Comparison of ENCODE assay signal across 2 cellular contexts in the genomic region with DNA sequence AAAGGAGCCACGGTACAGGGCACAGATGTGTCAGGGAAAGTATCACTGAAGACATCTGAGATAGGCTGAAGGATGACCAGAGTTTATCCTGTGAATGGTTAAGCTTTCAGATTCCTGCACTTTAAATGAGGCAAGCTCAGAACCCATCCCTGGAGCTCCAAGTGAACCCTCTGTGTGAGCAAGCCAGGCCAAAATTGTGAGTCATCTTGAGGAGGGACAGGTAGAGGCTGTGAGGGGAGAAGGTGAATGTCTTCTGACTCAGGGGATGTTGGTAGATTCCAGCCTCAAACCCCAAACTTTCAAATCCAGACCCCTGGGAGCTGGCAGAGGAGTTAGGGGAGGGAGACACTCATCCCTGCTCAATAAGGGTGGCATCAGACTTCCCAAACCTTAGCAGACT.
TF ChIP-seq lines count a peak whose summit lies in the region.

No MANE protein-coding gene starts in this region.

TF ChIP-seq in IMR-90, 13 proteins besides CTCF, POLR2A, EP300 and RAD21:
- no peak for TF ChIP-seq MXI1 (IDR thresholded peaks at IDR 0.05; ENCODE audit: borderline replicate concordance, low read depth, low read length)
- no peak for TF ChIP-seq BHLHE40 (IDR thresholded peaks at IDR 0.05; ENCODE audit: low read depth, low read length)
- TF ChIP-seq MAFK (IDR thresholded peaks at IDR 0.05; ENCODE audit: low read depth, low read length): no peak
- TF ChIP-seq RCOR1 (IDR thresholded peaks at IDR 0.05; ENCODE audit: insufficient replicate concordance, low read length): no peak
- TF ChIP-seq FOS (IDR thresholded peaks at IDR 0.05; ENCODE audit: low read depth, low read length): no peak
- TF ChIP-seq SMC3 (IDR thresholded peaks at IDR 0.05; ENCODE audit: low read depth, low read length): no peak
- TF ChIP-seq NFE2L2 (IDR thresholded peaks at IDR 0.05; ENCODE audit: low read depth, low read length): no peak
- TF ChIP-seq RFX5 (IDR thresholded peaks at IDR 0.05; ENCODE audit: low read depth, low read length): no peak
- TF ChIP-seq MAZ (IDR thresholded peaks at IDR 0.05; ENCODE audit: borderline replicate concordance, low read depth, low read length): no peak
- TF ChIP-seq CEBPB (IDR thresholded peaks at IDR 0.05; ENCODE audit: low read depth, low read length): no peak
- TF ChIP-seq, protein P1, sequence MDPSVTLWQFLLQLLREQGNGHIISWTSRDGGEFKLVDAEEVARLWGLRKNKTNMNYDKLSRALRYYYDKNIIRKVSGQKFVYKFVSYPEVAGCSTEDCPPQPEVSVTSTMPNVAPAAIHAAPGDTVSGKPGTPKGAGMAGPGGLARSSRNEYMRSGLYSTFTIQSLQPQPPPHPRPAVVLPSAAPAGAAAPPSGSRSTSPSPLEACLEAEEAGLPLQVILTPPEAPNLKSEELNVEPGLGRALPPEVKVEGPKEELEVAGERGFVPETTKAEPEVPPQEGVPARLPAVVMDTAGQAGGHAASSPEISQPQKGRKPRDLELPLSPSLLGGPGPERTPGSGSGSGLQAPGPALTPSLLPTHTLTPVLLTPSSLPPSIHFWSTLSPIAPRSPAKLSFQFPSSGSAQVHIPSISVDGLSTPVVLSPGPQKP (IDR thresholded peaks at IDR 0.05; ENCODE audit: borderline replicate concordance, low read depth, low read length): no peak
- TF ChIP-seq CHD1 (IDR thresholded peaks at IDR 0.05; ENCODE audit: low read depth, low read length): no peak
- TF ChIP-seq, protein P2, sequence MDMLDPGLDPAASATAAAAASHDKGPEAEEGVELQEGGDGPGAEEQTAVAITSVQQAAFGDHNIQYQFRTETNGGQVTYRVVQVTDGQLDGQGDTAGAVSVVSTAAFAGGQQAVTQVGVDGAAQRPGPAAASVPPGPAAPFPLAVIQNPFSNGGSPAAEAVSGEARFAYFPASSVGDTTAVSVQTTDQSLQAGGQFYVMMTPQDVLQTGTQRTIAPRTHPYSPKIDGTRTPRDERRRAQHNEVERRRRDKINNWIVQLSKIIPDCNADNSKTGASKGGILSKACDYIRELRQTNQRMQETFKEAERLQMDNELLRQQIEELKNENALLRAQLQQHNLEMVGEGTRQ (IDR thresholded peaks at IDR 0.05; ENCODE audit: low read depth, low read length): no peak

TF ChIP-seq in K562, 482 proteins besides CTCF, POLR2A, EP300 and RAD21:
- no peak for TF ChIP-seq GABPB2 (CRISPR knock-in tag; conservative IDR thresholded peaks at IDR 0.05)
- no peak for TF ChIP-seq MXI1 (IDR thresholded peaks at IDR 0.05; ENCODE audit: low read depth, low read length)
- TF ChIP-seq FOXA3 (CRISPR knock-in tag; conservative IDR thresholded peaks at IDR 0.05 in 1 of 2, IDR thresholded peaks at IDR 0.05 in 1 of 2): no peak
- TF ChIP-seq ZNF76 (CRISPR knock-in tag; IDR thresholded peaks at IDR 0.05; ENCODE audit: borderline replicate concordance): no peak
- no peak for TF ChIP-seq TAL1 (IDR thresholded peaks at IDR 0.05)
- TF ChIP-seq L3MBTL2 (IDR thresholded peaks at IDR 0.05): no peak
- no peak for TF ChIP-seq NCOA2 (IDR thresholded peaks at IDR 0.05; ENCODE audit: partially characterized antibody in 2 of 2)
- TF ChIP-seq BRF2 (IDR thresholded peaks at IDR 0.05; ENCODE audit: borderline replicate concordance, insufficient read depth, insufficient read length): no peak
